8 cellular contexts compared by ENCODE assay signal in the genomic region with DNA sequence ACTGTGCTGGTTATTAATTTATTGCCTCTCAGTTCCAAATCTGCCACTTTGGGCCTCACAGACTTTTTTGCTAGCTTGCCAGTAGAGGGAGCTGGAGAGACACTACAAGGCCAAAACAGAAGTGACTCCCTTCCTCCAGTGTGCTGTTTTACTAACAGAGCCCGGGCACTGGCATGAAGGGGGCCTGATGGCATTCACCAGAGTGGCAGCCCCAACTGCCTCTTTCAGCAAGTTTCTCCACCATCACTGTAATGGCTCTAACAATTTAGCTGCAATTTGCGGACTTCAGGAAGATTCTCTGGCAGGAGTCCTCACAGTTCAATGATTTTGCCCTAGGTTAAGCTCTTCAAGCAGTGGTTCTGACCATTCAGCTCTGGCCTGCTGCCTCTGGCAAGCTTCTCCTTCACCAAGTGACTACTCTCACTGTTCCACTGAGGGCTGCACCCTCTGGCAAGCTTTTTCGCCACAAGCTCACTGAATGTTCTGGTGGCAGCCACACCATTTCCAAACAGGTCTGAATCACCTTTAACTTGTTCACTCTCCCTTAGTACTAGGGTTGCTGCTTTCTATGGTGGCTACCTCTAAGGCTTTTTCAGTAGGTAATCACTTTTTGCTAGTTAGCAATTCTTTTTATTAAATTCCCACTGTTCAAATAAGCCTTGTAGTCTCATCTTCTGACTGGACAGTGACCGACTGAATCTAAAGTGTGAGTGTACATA.
A peak's percentile ranks its signal among the peaks of the same experiment; 100 is the strongest.
DNase-seq lines count a peak whose midpoint lies in the region; ATAC-seq and TF ChIP-seq lines count a peak whose summit lies in the region.

No MANE protein-coding gene starts in this region.

- H3K36me3 Mint-ChIP-seq in naive B cell: peaks cover 8 to 16% of the 10 kb centered on the region in 2 donors

- peaks cover 6 to 15% (median 7%) of the 10 kb centered on the region in 7 donors for H3K9me3 Mint-ChIP-seq in naive B cell

- H3K27ac Mint-ChIP-seq in naive B cell: peak overlapping the region; percentile 9 to 93 (median 68)

- peak; percentile 76 for TF ChIP-seq CTCF in HL-60 (IDR thresholded peaks at IDR 0.05; ENCODE audit: insufficient read depth, low read length)

- DNase-seq in DMS153 treated with DMSO at 0.1 percent for 48 hours (lab: John Stamatoyannopoulos, UW; ENCODE audit: unreplicated experiment) (peak; percentile 54), HL-60 (ENCODE audit: low read depth in 1 of 2, low spot score in 1 of 2) (peak; percentile 8 to 62), NCI-H748 treated with DMSO at 0.1 percent for 48 hours (lab: John Stamatoyannopoulos, UW) (peak; percentile 84), epithelial cell of prostate (ENCODE audit: low read depth, low spot score) (peak; percentile 36), naive B cell (peak; percentile 69), substantia nigra (lab: John Stamatoyannopoulos, UW) (peak in 41 of 49 donors; percentile 2 to 79 (median 38))
- peak; percentile 4 to 19 for DNase-seq in activated CD8-positive, alpha-beta memory T cell treated with anti-CD3 and anti-CD28 coated beads for 4 hours (ENCODE audit: low read depth in 2 of 2)

- no peak overlapping the region for H3K4me3 ChIP-seq in HL-60 (replicated peaks; ENCODE audit: insufficient read depth, low read length)

- no peaks in the 10 kb centered on the region for H3K27me3 ChIP-seq in HL-60 (ENCODE audit: insufficient read depth, poor library complexity, severe bottlenecking)

- peaks cover 0 to 13% (median 0%) of the 10 kb centered on the region in 3 donors for H3K27me3 Mint-ChIP-seq in naive B cell

- ATAC-seq in GM21423 (IDR thresholded peaks at IDR 0.05; ENCODE audit: unreplicated experiment) (peak; percentile 78), naive B cell (ENCODE audit: low read depth in 2 of 2) (peak; percentile 80)

- H3K4me3 Mint-ChIP-seq in naive B cell: peak overlapping the region; percentile 61 to 86 (median 82)

- H3K27ac ChIP-seq in HL-60 (replicated peaks) (no peak overlapping the region), epithelial cell of prostate (no peak overlapping the region), substantia nigra (ENCODE audit: low read depth, low read length, poor library complexity, severe bottlenecking) (peak overlapping the region; percentile 63)

- H3K4me1 Mint-ChIP-seq in naive B cell: peaks cover 17 to 25% (median 23%) of the 10 kb centered on the region in 3 donors

Comparison
In these comparisons a context has a peak if more than half of its experiments do, and no peak if none do; other contexts are left out.
1. DNase-seq: peak in every context shown above with its lines; median percentile 84 in NCI-H748 treated with DMSO at 0.1 percent for 48 hours; 69 in naive B cell; 54 in DMS153 treated with DMSO at 0.1 percent for 48 hours; 38 in substantia nigra; 36 in epithelial cell of prostate; 35 in HL-60; 12 in activated CD8-positive, alpha-beta memory T cell treated with anti-CD3 and anti-CD28 coated beads for 4 hours.